ENCODE assay signal across 1 cellular context in genomic region chr1:85463666-85464496, GRCh38.
TF ChIP-seq lines count a peak whose summit lies in the region.

No MANE protein-coding gene starts in this region.

TF ChIP-seq in A549, 52 proteins besides CTCF, POLR2A, EP300 and RAD21 (continued from another document):
- TF ChIP-seq MYC (IDR thresholded peaks at IDR 0.05; ENCODE audit: borderline replicate concordance, low read length): no peak
TF ChIP-seq in A549: peak in this region for 0.
